8 cellular contexts compared by ENCODE assay signal in genomic region chr4:41213563-41214157, GRCh38. TPM values are rescaled to one million over a fixed set of nuclear protein-coding genes. Genes with fewer than 3 reads are reported as not detected.
DNase-seq lines count a peak whose midpoint lies in the region; ATAC-seq and TF ChIP-seq lines count a peak whose summit lies in the region.

No MANE protein-coding gene starts in this region.

- H3K9me3 ChIP-seq in SU-DHL-6 (ENCODE audit: insufficient read depth, low read length) (no peaks in the 10 kb centered on the region), parathyroid adenoma (ENCODE audit: control insufficient read depth, low read length) (no peaks in the 10 kb centered on the region)

- H3K9ac ChIP-seq in SU-DHL-6 (ENCODE audit: low read length) (peak overlapping the region; percentile 79), parathyroid adenoma (no peak overlapping the region)

- TF ChIP-seq CTCF in SU-DHL-6 (IDR thresholded peaks at IDR 0.05; ENCODE audit: insufficient read depth, low read length, poor library complexity, severe bottlenecking) (no peak), fibroblast of villous mesenchyme (IDR thresholded peaks at IDR 0.05; ENCODE audit: insufficient read depth, low read depth, low read length) (no peak), parathyroid adenoma (IDR thresholded peaks at IDR 0.05) (no peak)

- peaks cover 7% of the 10 kb centered on the region for H3K4me1 ChIP-seq in parathyroid adenoma

- H3K79me2 ChIP-seq in SU-DHL-6 (ENCODE audit: insufficient read depth, low read length), result peaks cover 49% of the 10 kb centered on the region
- peaks cover 5% of the 10 kb centered on the region for H3K79me2 ChIP-seq in parathyroid adenoma

- DNase-seq in activated CD4-positive, alpha-beta T cell treated with anti-CD3 and anti-CD28 coated beads for 48 hours, result peak; percentile 12
- DNase-seq in activated CD4-positive, alpha-beta T cell treated with anti-CD3 and anti-CD28 coated beads for 1 hour, result no peak
- no peak for DNase-seq in fibroblast of villous mesenchyme (ENCODE audit: low read depth)
- DNase-seq in NCI-H1694 treated with DMSO at 0.1 percent for 48 hours (lab: John Stamatoyannopoulos, UW), result no peak
- DNase-seq in AG08395 (ENCODE audit: low spot score), result no peak

- H2AFZ ChIP-seq in SU-DHL-6 (ENCODE audit: low read depth, low read length, severe bottlenecking) (peak overlapping the region; percentile 33), parathyroid adenoma (peak overlapping the region; percentile 86)

- peaks cover 8% of the 10 kb centered on the region; the same call in 1 of the 2 replicates for H3F3A ChIP-seq in SU-DHL-6 (ENCODE audit: insufficient read depth)

- peak; percentile 13 for ATAC-seq in HG02938 (IDR thresholded peaks at IDR 0.05; ENCODE audit: unreplicated experiment)

- H3K27ac ChIP-seq in SU-DHL-6 (ENCODE audit: low read depth, low read length), result peak overlapping the region; percentile 79
- peak overlapping the region; percentile 59 for H3K27ac ChIP-seq in parathyroid adenoma

- H3K27me3 ChIP-seq in SU-DHL-6 (ENCODE audit: low read length) (no peaks in the 10 kb centered on the region), parathyroid adenoma (ENCODE audit: control insufficient read depth, insufficient read depth, low read length) (no peaks in the 10 kb centered on the region)

- H3K36me3 ChIP-seq in SU-DHL-6 (ENCODE audit: low read length) (no peaks in the 10 kb centered on the region), parathyroid adenoma (ENCODE audit: control insufficient read depth, insufficient read depth, low read length) (no peaks in the 10 kb centered on the region)

- H3K9me2 ChIP-seq in SU-DHL-6 (replicated peaks; ENCODE audit: insufficient read depth, low read length), result no peaks in the 10 kb centered on the region

- peak overlapping the region; percentile 82 for H3K4me2 ChIP-seq in SU-DHL-6 (ENCODE audit: low read depth, low read length, poor library complexity, severe bottlenecking)
- H3K4me2 ChIP-seq in parathyroid adenoma (ENCODE audit: low read length), result peak overlapping the region; percentile 84

- H4K20me1 ChIP-seq in SU-DHL-6 (ENCODE audit: low read depth, low read length), result peaks cover 3% of the 10 kb centered on the region; the same call in 1 of the 2 replicates

- H3K4me3 ChIP-seq in SU-DHL-6 (ENCODE audit: insufficient read depth, low read length, poor library complexity, severe bottlenecking) (peak overlapping the region; percentile 91), fibroblast of villous mesenchyme (ENCODE audit: low read depth, low read length) (peak overlapping the region; percentile 79), parathyroid adenoma (ENCODE audit: low read depth, low read length) (peak overlapping the region; percentile 78)

RNA-seq across cellular contexts. Expression of gene APBB2, which starts 0.7 kb away (rescaled TPM):
- 96.3 and 133 TPM in 2 replicates for total RNA-seq in fibroblast of villous mesenchyme

RNA-seq across cellular contexts. Expression of gene UCHL1, which starts 43.1 kb away (rescaled TPM):
- total RNA-seq in fibroblast of villous mesenchyme, result 488 and 579 TPM in 2 replicates
